1 cellular context compared by ENCODE assay signal in genomic region chr15:77942611-77943211, GRCh38.
TF ChIP-seq lines count a peak whose summit lies in the region.

No MANE protein-coding gene starts in this region.

TF ChIP-seq in HepG2, 621 proteins besides CTCF, POLR2A, EP300 and RAD21 (continues in another document):
- TF ChIP-seq ZNF232 (CRISPR knock-in tag; IDR thresholded peaks at IDR 0.05; ENCODE audit: borderline replicate concordance) (no peak), SP4 (CRISPR knock-in tag; IDR thresholded peaks at IDR 0.05) (no peak), RBFOX2 (IDR thresholded peaks at IDR 0.05; ENCODE audit: low read depth, low read length) (0 out of 2 replicates have a peak, but pooled peaks have one; percentile 33), DDIT3 (CRISPR knock-in tag; IDR thresholded peaks at IDR 0.05) (no peak), E2F2 (CRISPR knock-in tag; IDR thresholded peaks at IDR 0.05; ENCODE audit: borderline replicate concordance) (no peak), ZMYM4 (CRISPR knock-in tag; IDR thresholded peaks at IDR 0.05) (0 out of 2 replicates have a peak, but pooled peaks have one; percentile 26), ZNF292 (CRISPR knock-in tag; IDR thresholded peaks at IDR 0.05; ENCODE audit: borderline replicate concordance, low read depth) (peak; percentile 31; the same call in 1 of the 2 replicates), RXRB (CRISPR knock-in tag; IDR thresholded peaks at IDR 0.05; ENCODE audit: borderline replicate concordance) (peak; percentile 32; the same call in 1 of the 2 replicates), ZBTB34 (CRISPR knock-in tag; IDR thresholded peaks at IDR 0.05) (peak; percentile 71; the same call in 1 of the 2 replicates), KDM5B (CRISPR knock-in tag; IDR thresholded peaks at IDR 0.05; ENCODE audit: borderline replicate concordance) (no peak), TBX2 (CRISPR knock-in tag; IDR thresholded peaks at IDR 0.05; ENCODE audit: borderline replicate concordance) (peak; percentile 57; the same call in 1 of the 2 replicates), ZNF446 (CRISPR knock-in tag; IDR thresholded peaks at IDR 0.05) (no peak), ZNF781 (CRISPR knock-in tag; IDR thresholded peaks at IDR 0.05; ENCODE audit: borderline replicate concordance, not compliant biosample characterization) (no peak), SALL2 (CRISPR knock-in tag; IDR thresholded peaks at IDR 0.05) (0 out of 2 replicates have a peak, but pooled peaks have one; percentile 44), NR2F2 (IDR thresholded peaks at IDR 0.05; ENCODE audit: borderline replicate concordance, low read depth) (peak; percentile 56; the same call in 1 of the 2 replicates), SALL1 (CRISPR knock-in tag; IDR thresholded peaks at IDR 0.05) (peak; percentile 49), FOXP4 (CRISPR knock-in tag; IDR thresholded peaks at IDR 0.05) (peak; percentile 56), NR2F6 (IDR thresholded peaks at IDR 0.05) (peak; percentile 60), NR2F6 (CRISPR knock-in tag; IDR thresholded peaks at IDR 0.05) (0 out of 2 replicates have a peak, but pooled peaks have one; percentile 50), ZNF879 (CRISPR knock-in tag; IDR thresholded peaks at IDR 0.05) (no peak), ZNF713 (CRISPR knock-in tag; IDR thresholded peaks at IDR 0.05) (no peak), HINFP (CRISPR knock-in tag; IDR thresholded peaks at IDR 0.05; ENCODE audit: low read depth) (no peak), MAFF (IDR thresholded peaks at IDR 0.05; ENCODE audit: low read depth, low read length) (no peak), REST (IDR thresholded peaks at IDR 0.05; ENCODE audit: borderline replicate concordance in 1 of 2, low read depth in 1 of 2, low read length in 2 of 2) (no peak), MYC (CRISPR knock-in tag; IDR thresholded peaks at IDR 0.05; ENCODE audit: borderline replicate concordance) (peak; percentile 29; the same call in 1 of the 2 replicates), PHF21A (CRISPR knock-in tag; IDR thresholded peaks at IDR 0.05) (peak; percentile 53; the same call in 1 of the 2 replicates), FLYWCH1 (CRISPR knock-in tag; IDR thresholded peaks at IDR 0.05) (no peak), YEATS4 (CRISPR knock-in tag; IDR thresholded peaks at IDR 0.05; ENCODE audit: borderline replicate concordance) (0 out of 2 replicates have a peak, but pooled peaks have one; percentile 45), KDM6A (CRISPR knock-in tag; IDR thresholded peaks at IDR 0.05; ENCODE audit: low read depth) (0 out of 2 replicates have a peak, but pooled peaks have one; percentile 30), UBTF (CRISPR knock-in tag; IDR thresholded peaks at IDR 0.05) (peak; percentile 41), ZFX (CRISPR knock-in tag; IDR thresholded peaks at IDR 0.05; ENCODE audit: low read depth) (peak; percentile 43; the same call in 1 of the 2 replicates), ZNF180 (CRISPR knock-in tag; IDR thresholded peaks at IDR 0.05; ENCODE audit: borderline replicate concordance, low read depth) (no peak), NRL (CRISPR knock-in tag; IDR thresholded peaks at IDR 0.05; ENCODE audit: borderline replicate concordance) (no peak), ATF7-NPFF (CRISPR knock-in tag; IDR thresholded peaks at IDR 0.05; ENCODE audit: low read depth) (no peak), ZNF567 (CRISPR knock-in tag; IDR thresholded peaks at IDR 0.05; ENCODE audit: borderline replicate concordance) (no peak), USF2 (IDR thresholded peaks at IDR 0.05; ENCODE audit: low read depth, low read length) (no peak), USF2 (CRISPR knock-in tag; IDR thresholded peaks at IDR 0.05; ENCODE audit: borderline replicate concordance) (no peak), ZBTB44 (CRISPR knock-in tag; IDR thresholded peaks at IDR 0.05) (no peak), WIZ (CRISPR knock-in tag; IDR thresholded peaks at IDR 0.05) (no peak), ZNF441 (CRISPR knock-in tag; IDR thresholded peaks at IDR 0.05; ENCODE audit: borderline replicate concordance) (0 out of 2 replicates have a peak, but pooled peaks have one; percentile 20), FOXJ3 (CRISPR knock-in tag; IDR thresholded peaks at IDR 0.05; ENCODE audit: borderline replicate concordance) (no peak), ZNF224 (CRISPR knock-in tag; IDR thresholded peaks at IDR 0.05) (no peak), PRPF4 (IDR thresholded peaks at IDR 0.05; ENCODE audit: low read depth, low read length, poor library complexity, severe bottlenecking) (peak; percentile 84), BRD4 (CRISPR knock-in tag; IDR thresholded peaks at IDR 0.05) (no peak), GATAD2A (CRISPR knock-in tag; IDR thresholded peaks at IDR 0.05) (0 out of 2 replicates have a peak, but pooled peaks have one; percentile 20), TCF7 (IDR thresholded peaks at IDR 0.05; ENCODE audit: low read depth) (0 out of 2 replicates have a peak, but pooled peaks have one; percentile 18), ZNF782 (CRISPR knock-in tag; IDR thresholded peaks at IDR 0.05; ENCODE audit: borderline replicate concordance) (no peak), SMYD3 (CRISPR knock-in tag; IDR thresholded peaks at IDR 0.05) (no peak)
